ENCODE assay signal across 26 cellular contexts in the genomic region with DNA sequence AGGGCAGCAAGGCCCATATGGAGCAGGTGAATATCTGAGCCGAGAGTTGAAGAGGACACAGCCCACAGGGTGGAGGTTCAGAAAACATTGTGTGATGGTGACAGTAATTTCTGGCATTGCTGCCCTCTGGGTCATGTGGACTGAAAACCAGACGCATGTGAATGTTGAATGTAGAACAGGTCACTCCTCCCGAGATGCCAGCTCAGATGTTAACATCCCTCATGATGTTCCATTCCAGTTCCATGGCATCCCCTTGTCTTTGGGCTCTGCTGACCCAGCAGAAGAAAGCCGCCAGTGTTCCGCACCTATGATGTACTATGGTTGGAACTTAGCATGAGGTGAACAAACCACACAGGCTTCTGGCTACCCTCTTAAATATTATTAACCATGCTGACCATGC.
"Had no signal": no experiment of that assay in that cellular context is flagged by ENCODE, and none has a peak within 500 bp of the region (broad histone marks: within the 10 kb centered on the region; RNA-seq: fewer than 3 reads in every experiment).

No MANE protein-coding gene starts in this region.

- H3K27me3 ChIP-seq: hepatocyte, neural progenitor cell, neutrophil, stomach, testis, tibial artery, upper lobe of right lung had no signal

- H3K9me3 Mint-ChIP-seq: naive B cell, natural killer cell had no signal

- H3K36me3 ChIP-seq: neural progenitor cell had no signal

- H3K4me3 Mint-ChIP-seq: mesothelial cell of epicardium; natural killer cell; nephron progenitor cell; neural progenitor cell; stimulated activated naive B cell treated with anti-CD40 and anti-IgM and Interleukin-4, amounts not matched to agents 10 μg/mL and 1 μg/mL and 100 μg/mL, for 72 hours had no signal

- H3K27me3 Mint-ChIP-seq: naive B cell had no signal

- H3K4me2 ChIP-seq: hepatocyte, neural progenitor cell had no signal

- H3K79me2 ChIP-seq: hepatocyte, parathyroid adenoma had no signal

- H3K9me3 ChIP-seq: neutrophil, psoas muscle, stomach, testis, tibial artery, upper lobe of right lung had no signal

- H3K4me1 ChIP-seq: psoas muscle, stomach, testis, tibial artery, upper lobe of right lung had no signal

- H3K9ac ChIP-seq: neural progenitor cell, parathyroid adenoma had no signal

- H3K4me3 ChIP-seq: hepatocyte, lung, neural progenitor cell, psoas muscle, skin epidermis, stomach, testis, tibial artery, upper lobe of right lung had no signal

- H3K27ac ChIP-seq: hepatocyte, neural progenitor cell, neutrophil, parathyroid adenoma, psoas muscle, skin epidermis, stomach, testis, tibial artery, upper lobe of right lung had no signal

- H2AFZ ChIP-seq: hepatocyte, neural progenitor cell had no signal

- H3K36me3 Mint-ChIP-seq: natural killer cell; neural progenitor cell; stimulated activated naive B cell treated with anti-CD40 and anti-IgM and Interleukin-4, amounts not matched to agents 10 μg/mL and 1 μg/mL and 100 μg/mL, for 72 hours had no signal

- DNase-seq: mesendoderm; naive B cell; natural killer cell; nephron progenitor cell; occipital lobe; psoas muscle; stimulated activated CD4-positive, alpha-beta T cell treated with anti-CD3 and anti-CD28 coated beads, Interleukin-12 subunit alpha, Interleukin-12 subunit beta, amount 100 ng/mL, for 4 hours; stimulated activated CD4-positive, alpha-beta T cell treated with anti-CD3 and anti-CD28 coated beads, Interleukin-15, amount 100 ng/mL, for 24 hours; stimulated activated CD4-positive, alpha-beta T cell treated with anti-CD3 and anti-CD28 coated beads, Interleukin-2, amount 100 ng/mL, for 24 hours; stimulated activated CD4-positive, alpha-beta T cell treated with anti-CD3 and anti-CD28 coated beads, Interleukin-4, amount 100 ng/mL, for 1 hour; stimulated activated naive B cell treated with anti-CD40 and anti-IgM and Interleukin-4, amounts not matched to agents 10 μg/mL and 1 μg/mL and 100 μg/mL, for 72 hours; stimulated activated naive CD8-positive, alpha-beta T cell treated with anti-CD3 and anti-CD28 coated beads, Interleukin-15, Interleukin-2, amounts not matched to agents 100 U/mL and 50 U/mL, for 24 hours; stomach; testis; tibial artery; trophoblast cell; upper lobe of right lung had no signal

- H3K4me1 Mint-ChIP-seq: naive B cell; natural killer cell; stimulated activated naive B cell treated with anti-CD40 and anti-IgM and Interleukin-4, amounts not matched to agents 10 μg/mL and 1 μg/mL and 100 μg/mL, for 72 hours had no signal

- H3K27ac Mint-ChIP-seq: mesothelial cell of epicardium; naive B cell; natural killer cell; stimulated activated naive B cell treated with anti-CD40 and anti-IgM and Interleukin-4, amounts not matched to agents 10 μg/mL and 1 μg/mL and 100 μg/mL, for 72 hours had no signal

- ATAC-seq: left lobe of liver; natural killer cell; psoas muscle; sciatic nerve; stimulated activated naive B cell treated with anti-CD40 and anti-IgM and Interleukin-4, amounts not matched to agents 10 μg/mL and 1 μg/mL and 100 μg/mL, for 72 hours; stimulated activated naive CD8-positive, alpha-beta T cell treated with anti-CD3 and anti-CD28 coated beads, Interleukin-15, Interleukin-2, amounts not matched to agents 100 U/mL and 50 U/mL, for 24 hours; upper lobe of right lung had no signal
